Comparison of ENCODE assay signal across 1 cellular context in genomic region chr1:89754518-89754917, GRCh38.
TF ChIP-seq lines count a peak whose summit lies in the region.

No MANE protein-coding gene starts in this region.

TF ChIP-seq in K562, 482 proteins besides CTCF, POLR2A, EP300 and RAD21 (continues in another document):
- TF ChIP-seq ZC3H11A (IDR thresholded peaks at IDR 0.05; ENCODE audit: low read depth, low read length), result no peak
- no peak for TF ChIP-seq ATF3 (IDR thresholded peaks at IDR 0.05)
- no peak for TF ChIP-seq ATF3 (CRISPR knock-in tag; conservative IDR thresholded peaks at IDR 0.05)
- TF ChIP-seq NEUROD1 (IDR thresholded peaks at IDR 0.05; ENCODE audit: borderline replicate concordance, low read depth, low read length, partially characterized antibody), result no peak
- no peak for TF ChIP-seq ZNF316 (IDR thresholded peaks at IDR 0.05)
- no peak for TF ChIP-seq NONO (IDR thresholded peaks at IDR 0.05; ENCODE audit: low read depth in 2 of 2, low read length in 1 of 2)
- TF ChIP-seq NFRKB (IDR thresholded peaks at IDR 0.05; ENCODE audit: low read depth), result no peak
- peak; percentile 60 for TF ChIP-seq NFIC (IDR thresholded peaks at IDR 0.05)
- no peak for TF ChIP-seq MNT (conservative IDR thresholded peaks at IDR 0.05)
- no peak for TF ChIP-seq HEY1 (CRISPR knock-in tag; IDR thresholded peaks at IDR 0.05; ENCODE audit: borderline replicate concordance)
- TF ChIP-seq CBX2 (IDR thresholded peaks at IDR 0.05; ENCODE audit: insufficient read depth, low read length, poor library complexity, severe bottlenecking), result no peak
- TF ChIP-seq ZNF655 (CRISPR knock-in tag; IDR thresholded peaks at IDR 0.05), result no peak
- no peak for TF ChIP-seq ZNF785 (CRISPR knock-in tag; IDR thresholded peaks at IDR 0.05)
- TF ChIP-seq CEBPG (CRISPR knock-in tag; IDR thresholded peaks at IDR 0.05), result peak; percentile 72
- 0 out of 4 replicates have a peak, but pooled peaks of 1 of the 2 experiments have one; percentile 23 for TF ChIP-seq CEBPG (tag; conservative IDR thresholded peaks at IDR 0.05 in 1 of 2, IDR thresholded peaks at IDR 0.05 in 1 of 2)
- TF ChIP-seq RBM22 (IDR thresholded peaks at IDR 0.05; ENCODE audit: low read depth, low read length, poor library complexity, severe bottlenecking), result no peak
- TF ChIP-seq YBX1 (IDR thresholded peaks at IDR 0.05), result no peak
- no peak for TF ChIP-seq GATA2 (CRISPR knock-in tag; IDR thresholded peaks at IDR 0.05)
- TF ChIP-seq ZNF407 (IDR thresholded peaks at IDR 0.05; ENCODE audit: low read depth), result no peak
- no peak for TF ChIP-seq PML (IDR thresholded peaks at IDR 0.05; ENCODE audit: low read length)
- no peak for TF ChIP-seq RNF219 (CRISPR knock-in tag; IDR thresholded peaks at IDR 0.05)
- TF ChIP-seq CEBPB (tag; IDR thresholded peaks at IDR 0.05), result peak; percentile 71
- peak; percentile 96 for TF ChIP-seq ZBTB40 (IDR thresholded peaks at IDR 0.05)
- TF ChIP-seq ZBTB40 (CRISPR knock-in tag; IDR thresholded peaks at IDR 0.05), result peak; percentile 76
- TF ChIP-seq ZHX1 (conservative IDR thresholded peaks at IDR 0.05; ENCODE audit: low read length), result no peak
- TF ChIP-seq SPI1 (IDR thresholded peaks at IDR 0.05; ENCODE audit: borderline replicate concordance, low read depth, low read length), result peak; percentile 49; the same call in 1 of the 2 replicates
- TF ChIP-seq BRD4 (IDR thresholded peaks at IDR 0.05), result no peak
- TF ChIP-seq HMG20A (CRISPR knock-in tag; conservative IDR thresholded peaks at IDR 0.05), result no peak
- TF ChIP-seq PHF21A (IDR thresholded peaks at IDR 0.05; ENCODE audit: borderline replicate concordance, low read depth), result no peak
